Comparison of ENCODE assay signal across 6 cellular contexts in genomic region chr1:44738985-44739360, GRCh38. TPM values are rescaled to one million over a fixed set of nuclear protein-coding genes. Genes with fewer than 3 reads are reported as not detected.
DNase-seq lines count a peak whose midpoint lies in the region; ATAC-seq, FAIRE-seq and TF ChIP-seq lines count a peak whose summit lies in the region.
"Not testable (repeated sequence)": the region's sequence is repeated elsewhere in the genome, so short reads cannot be mapped to it uniquely, and the experiment has no call there.
"Had no signal": no experiment of that assay in that cellular context is flagged by ENCODE, and none has a peak within 500 bp of the region (broad histone marks: within the 10 kb centered on the region; RNA-seq: fewer than 3 reads in every experiment).

No MANE protein-coding gene starts in this region.

- POLR2A ChIA-PET in activated B cell treated with CpG ODN at 0.5 μM for 24 hours (lab: Charles Lee) = interaction anchor here (0.7 to 3.4 kb wide), 4 partner anchors 8 to 777 kb away, joined by 3 to 21 read pairs (median 16); partner anchors contain the start of genes RNU5D-1 and RPS8

- intact Hi-C loops in activated B cell treated with CpG ODN at 0.5 μM for 24 hours (cut with micrococcal nuclease) = loop anchor here (1.0 to 2.0 kb wide), 4 partner anchors 8 to 64 kb away; partner anchors contain the start of genes ARMH1, RNU5D-1, RPS8 and TMEM53
- intact Hi-C loops in pancreas (cut with DNase I) = not testable (repeated sequence)

- not testable (repeated sequence) for H3K9me3 ChIP-seq in iPS-18c (ENCODE audit: control insufficient read depth, insufficient read depth, low read length); pancreas

- WGBS in pancreas, 2 donors = 5 to 18% methylated on average over 1 of the region's 1 CpG

- not testable (repeated sequence) for H3K9me3 Mint-ChIP-seq in HFFc6; activated B cell treated with CpG ODN at 0.5 μM for 24 hours; chondrocyte (ENCODE audit: low read depth)

- peak overlapping the region; percentile 63 to 91 (median 76) for H3K27ac ChIP-seq in pancreas

- CTCF ChIA-PET in activated B cell treated with CpG ODN at 0.5 μM for 24 hours (lab: Charles Lee) = not testable (repeated sequence)

- H3K4me3 Mint-ChIP-seq in HFFc6 (peak overlapping the region; percentile 98), activated B cell treated with CpG ODN at 0.5 μM for 24 hours (peak overlapping the region; percentile 93), chondrocyte (ENCODE audit: unreplicated experiment) (peak overlapping the region; percentile 91)

- ATAC-seq in activated B cell treated with CpG ODN at 0.5 μM for 24 hours (ENCODE audit: low read depth) = not testable (repeated sequence)
- ATAC-seq in pancreas = peak in 1 of 4 donors; percentile 2

- peak overlapping the region; percentile 85 for H3K4me3 ChIP-seq in iPS-18c (ENCODE audit: insufficient read depth, low read depth, low read length)
- H3K4me3 ChIP-seq in pancreas = peak overlapping the region; percentile 26 to 53 (median 38)

- not testable (repeated sequence) for FAIRE-seq in pancreas (lab: Jason Lieb, UNC)

- TF ChIP-seq CTCF in HFFc6 (IDR thresholded peaks at IDR 0.05); activated B cell treated with CpG ODN at 0.5 μM for 24 hours (IDR thresholded peaks at IDR 0.05); chondrocyte (IDR thresholded peaks at IDR 0.05); pancreas (IDR thresholded peaks at IDR 0.05): not testable (repeated sequence)

- not testable (repeated sequence) for H3K27me3 ChIP-seq in pancreas

- H3K4me1 Mint-ChIP-seq in HFFc6 (ENCODE audit: low read depth) (peaks cover 33% of the 10 kb centered on the region), activated B cell treated with CpG ODN at 0.5 μM for 24 hours (peaks cover 15% of the 10 kb centered on the region), chondrocyte (ENCODE audit: low read depth) (peaks cover 15% of the 10 kb centered on the region)

- not testable (repeated sequence) for DNase-seq in HFFc6; activated B cell treated with CpG ODN at 0.5 μM for 24 hours; chondrocyte (ENCODE audit: low spot score); pancreas

- peaks cover 15% of the 10 kb centered on the region; the same call in 1 of the 2 replicates for H3K36me3 Mint-ChIP-seq in HFFc6 (ENCODE audit: low read depth)
- not testable (repeated sequence) for H3K36me3 Mint-ChIP-seq in activated B cell treated with CpG ODN at 0.5 μM for 24 hours (ENCODE audit: low read depth); chondrocyte (ENCODE audit: low read depth)

- not testable (repeated sequence) for H3K4me1 ChIP-seq in pancreas

- H3K36me3 ChIP-seq in pancreas = not testable (repeated sequence)

- not testable (repeated sequence) for H3K27me3 Mint-ChIP-seq in HFFc6 (ENCODE audit: insufficient read depth); activated B cell treated with CpG ODN at 0.5 μM for 24 hours; chondrocyte (ENCODE audit: low read depth)

- H3K27ac Mint-ChIP-seq in HFFc6 (peak overlapping the region; percentile 92), activated B cell treated with CpG ODN at 0.5 μM for 24 hours (peak overlapping the region; percentile 90), chondrocyte (ENCODE audit: unreplicated experiment) (peak overlapping the region; percentile 97)

RNA-seq across cellular contexts. Expression of gene KIF2C, which starts 0.7 kb away (rescaled TPM):
- total RNA-seq in HFFc6 (2021; fragmentation: NEBNext Ultra II Directional; extraction: Animal tissue kit (Norgen Biotek cat#: 25700)) = 10 to 100 TPM; 15.6 to 48.5 (median 43.3) TPM
- 1.00 and 1.8 TPM in 2 replicates for total RNA-seq in activated B cell treated with CpG ODN at 0.5 μM for 24 hours
- 5.4 to 6.7 TPM (median 6.2 TPM) in 3 replicates for total RNA-seq in chondrocyte
- 1 to 10 TPM in 2 of 6 donors, under 1 TPM in 3, not detected in 1; 0.12 to 1.6 (median 0.44) TPM for total RNA-seq in pancreas
- polyA plus RNA-seq in pancreas = under 1 TPM; 0.30 to 0.40 TPM

RNA-seq across cellular contexts. Expression of gene RNU5D-1, which starts 8.0 kb away (rescaled TPM):
- not detected for total RNA-seq in HFFc6 (2021; fragmentation: NEBNext Ultra II Directional; extraction: Animal tissue kit (Norgen Biotek cat#: 25700))
- total RNA-seq in activated B cell treated with CpG ODN at 0.5 μM for 24 hours (not detected in 2 replicates), chondrocyte (not detected in 3 replicates), pancreas (not detected)
- not detected for polyA plus RNA-seq in pancreas
- total RNA-seq: lung microvascular endothelial cell had no signal

RNA-seq across cellular contexts. Expression of gene RPS8, which starts 36.4 kb away (rescaled TPM):
- total RNA-seq in HFFc6 (2021; fragmentation: NEBNext Ultra II Directional; extraction: Animal tissue kit (Norgen Biotek cat#: 25700)) = 1,000 to 10,000 TPM; 1,518 to 1,745 (median 1,633) TPM
- total RNA-seq in activated B cell treated with CpG ODN at 0.5 μM for 24 hours (3,767 and 4,240 TPM in 2 replicates), chondrocyte (1,170 to 1,234 TPM (median 1,179 TPM) in 3 replicates), pancreas (1,000 to 10,000 TPM in 4 of 6 donors, 100 to 1,000 TPM in 2; 843 to 1,579 (median 1,280) TPM)
- 1,000 to 10,000 TPM; 1,365 to 1,938 TPM for polyA plus RNA-seq in pancreas

RNA-seq across cellular contexts. Expression of gene BEST4, which starts 49.0 kb away (rescaled TPM):
- total RNA-seq in HFFc6 (2021; fragmentation: NEBNext Ultra II Directional; extraction: Animal tissue kit (Norgen Biotek cat#: 25700)) = under 1 TPM; 0.09 to 0.23 (median 0.12) TPM
- total RNA-seq in activated B cell treated with CpG ODN at 0.5 μM for 24 hours (0.49 and 0.62 TPM in 2 replicates), chondrocyte (0.19 to 0.37 TPM (median 0.33 TPM) in 3 replicates), pancreas (under 1 TPM; 0.12 to 0.41 (median 0.32) TPM)
- polyA plus RNA-seq in pancreas = under 1 TPM; 0.56 to 0.68 TPM
